ENCODE assay signal across 25 cellular contexts in genomic region chr7:148332191-148332590, GRCh38.
"Had no signal": no experiment of that assay in that cellular context is flagged by ENCODE, and none has a peak within 500 bp of the region (broad histone marks: within the 10 kb centered on the region; RNA-seq: fewer than 3 reads in every experiment).

No MANE protein-coding gene starts in this region.

- ATAC-seq: left cardiac atrium; left lung; mucosa of descending colon; natural killer cell treated with Interleukin-12 subunit alpha and Interleukin-12 subunit beta and Interleukin-15 and Interleukin-18, amount 100 ng/mL, for 72 hours; sciatic nerve; stimulated activated memory B cell treated with anti-CD40 and anti-IgM and Interleukin-4, amounts not matched to agents 10 μg/mL and 1 μg/mL and 100 μg/mL, for 72 hours; stimulated activated naive CD8-positive, alpha-beta T cell treated with anti-CD3 and anti-CD28 coated beads, Interleukin-15, Interleukin-2, amounts not matched to agents 100 U/mL and 50 U/mL, for 24 hours had no signal

- H3K27ac Mint-ChIP-seq: mesothelial cell of epicardium; natural killer cell treated with Interleukin-12 subunit alpha and Interleukin-12 subunit beta and Interleukin-15 and Interleukin-18, amount 100 ng/mL, for 72 hours; stimulated activated memory B cell treated with anti-CD40 and anti-IgM and Interleukin-4, amounts not matched to agents 10 μg/mL and 1 μg/mL and 100 μg/mL, for 72 hours; type B pancreatic cell had no signal

- FAIRE-seq: frontal cortex, kidney had no signal

- H3K27me3 Mint-ChIP-seq: stimulated activated memory B cell treated with anti-CD40 and anti-IgM and Interleukin-4, amounts not matched to agents 10 μg/mL and 1 μg/mL and 100 μg/mL, for 72 hours had no signal

- H3K27ac ChIP-seq: colonic mucosa, esophagus squamous epithelium, left lung, prostate gland, right atrium auricular region, spleen, testis, tibial artery had no signal

- H3K4me3 Mint-ChIP-seq: mesothelial cell of epicardium; naive B cell; natural killer cell treated with Interleukin-12 subunit alpha and Interleukin-12 subunit beta and Interleukin-15 and Interleukin-18, amount 100 ng/mL, for 72 hours; neural crest cell; stimulated activated memory B cell treated with anti-CD40 and anti-IgM and Interleukin-4, amounts not matched to agents 10 μg/mL and 1 μg/mL and 100 μg/mL, for 72 hours; type B pancreatic cell had no signal

- H3K4me3 ChIP-seq: colonic mucosa, esophagus squamous epithelium, left lung, mucosa of descending colon, prostate gland, right atrium auricular region, spleen, testis, tibial artery had no signal

- H3K27me3 ChIP-seq: colonic mucosa, testis had no signal

- DNase-seq: dermis blood vessel endothelial cell; effector memory CD4-positive, alpha-beta T cell; erythroblast; esophagus squamous epithelium; kidney; left cardiac atrium; mesenchymal stem cell; mucosa of descending colon; naive B cell; spleen; stimulated activated CD4-positive, alpha-beta T cell treated with anti-CD3 and anti-CD28 coated beads, Interleukin-4, amount 100 ng/mL, for 4 hours; stimulated activated naive CD8-positive, alpha-beta T cell treated with anti-CD3 and anti-CD28 coated beads, Interleukin-15, Interleukin-2, amounts not matched to agents 100 U/mL and 50 U/mL, for 24 hours; testis; tibial artery had no signal

- H3K4me1 ChIP-seq: colonic mucosa, left lung, prostate gland, right atrium auricular region, spleen, testis, tibial artery had no signal

- H3K36me3 ChIP-seq: colonic mucosa, esophagus squamous epithelium, left lung, prostate gland, right atrium auricular region, spleen, tibial artery had no signal

- H3K9me3 ChIP-seq: colonic mucosa, left lung, mucosa of descending colon, prostate gland, right atrium auricular region, spleen, testis, tibial artery had no signal
